10 cellular contexts compared by ENCODE assay signal in genomic region chr18:13446581-13447470, GRCh38.
DNase-seq lines count a peak whose midpoint lies in the region; ATAC-seq and TF ChIP-seq lines count a peak whose summit lies in the region.
"Had no signal": no experiment of that assay in that cellular context is flagged by ENCODE, and none has a peak within 500 bp of the region (broad histone marks: within the 10 kb centered on the region; RNA-seq: fewer than 3 reads in every experiment).

No MANE protein-coding gene starts in this region.

- no peak overlapping the region for H2AK5ac ChIP-seq in mesendoderm (ENCODE audit: low read length)

- no peak overlapping the region for H3K23ac ChIP-seq in mesendoderm (ENCODE audit: low read length)

- peak overlapping the region; percentile 22 for H3K18ac ChIP-seq in mesendoderm (ENCODE audit: low read length)

- H2BK5ac ChIP-seq in mesendoderm (ENCODE audit: low read length): no peak overlapping the region

- no peak overlapping the region for H3K9ac ChIP-seq in mesendoderm (ENCODE audit: low read length)
- H3K9ac ChIP-seq: parathyroid adenoma had no signal

- intact Hi-C loops in tibial artery (cut with DNase I; ENCODE audit: low total_unique reads): no loop called here

- H3K27ac ChIP-seq in mesendoderm (ENCODE audit: low read depth, low read length) (no peak overlapping the region), tibial artery (peak overlapping the region; percentile 49 to 60)
- H3K27ac ChIP-seq: parathyroid adenoma had no signal

- no peak overlapping the region for H2BK120ac ChIP-seq in mesendoderm (ENCODE audit: low read depth, low read length)

- H3K4ac ChIP-seq in mesendoderm (ENCODE audit: low read depth, low read length): no peak overlapping the region

- peak; percentile 32 for DNase-seq in activated naive CD4-positive, alpha-beta T cell treated with Interleukin-2 at 50 U/mL for 16 hours
- DNase-seq in activated naive CD4-positive, alpha-beta T cell (lab: John Stamatoyannopoulos, UW): no peak
- DNase-seq in activated CD4-positive, CD25-positive, alpha-beta regulatory T cell treated with anti-CD3 and anti-CD28 coated beads, Interleukin-2, amount 50 U/mL, for 72 hours: peak; percentile 51
- DNase-seq in mesendoderm: no peak
- DNase-seq in tibial artery: peak in 1 of 2 donors; percentile 63
- DNase-seq in Kasumi-1 (lab: John Stamatoyannopoulos, UW): no peak
- DNase-seq: CD4-positive, alpha-beta memory T cell had no signal

- no peaks in the 10 kb centered on the region for H3K9me3 ChIP-seq in tibial artery

- H3K4me3 ChIP-seq in mesendoderm (ENCODE audit: low read length) (no peak overlapping the region), tibial artery (peak overlapping the region in 1 of 2 donors; percentile 28)

- peaks cover 2% of the 10 kb centered on the region for H3K4me1 ChIP-seq in mesendoderm (ENCODE audit: control insufficient read depth, low read depth, low read length)
- H3K4me1 ChIP-seq in tibial artery: peaks cover 0 to 42% (median 20%) of the 10 kb centered on the region in 4 donors
- H3K4me1 ChIP-seq: parathyroid adenoma had no signal

- H3K27me3 ChIP-seq in mesendoderm (ENCODE audit: insufficient read depth, low read length, poor library complexity) (no peaks in the 10 kb centered on the region), tibial artery (no peaks in the 10 kb centered on the region)

- H3K56ac ChIP-seq in mesendoderm (ENCODE audit: low read length): no peak overlapping the region

- WGBS in mesendoderm (ENCODE audit: extremely low coverage, insufficient coverage, low lambda C conversion rate): no CpG with 5 or more reads among the region's 24 CpGs

- H3K4me2 ChIP-seq in mesendoderm (ENCODE audit: low read length): no peak overlapping the region

- H2BK15ac ChIP-seq in mesendoderm (replicated peaks; ENCODE audit: low read depth): no peak overlapping the region

- H4K5ac ChIP-seq in mesendoderm (ENCODE audit: low read length): no peak overlapping the region

- no peaks in the 10 kb centered on the region for H3K79me2 ChIP-seq in mesendoderm (ENCODE audit: control insufficient read depth, insufficient read depth, low read length)

- H4K8ac ChIP-seq in mesendoderm (ENCODE audit: low read depth, low read length): no peak overlapping the region

- no peak for TF ChIP-seq CTCF in tibial artery (IDR thresholded peaks at IDR 0.05)

- H3K36me3 ChIP-seq in mesendoderm (ENCODE audit: control insufficient read depth, insufficient read depth, low read length) (no peaks in the 10 kb centered on the region), tibial artery (no peaks in the 10 kb centered on the region)

- ATAC-seq in HG02938 (IDR thresholded peaks at IDR 0.05; ENCODE audit: unreplicated experiment) (no peak), HG03280 (IDR thresholded peaks at IDR 0.05; ENCODE audit: unreplicated experiment) (no peak)

- no peaks in the 10 kb centered on the region for H3K79me1 ChIP-seq in mesendoderm (ENCODE audit: low read length)

Comparison
In these comparisons a context has a peak if more than half of its experiments do, and no peak if none do; other contexts are left out.
1. DNase-seq: peak in activated naive CD4-positive, alpha-beta T cell treated with Interleukin-2 at 50 U/mL for 16 hours (single experiment) and activated CD4-positive, CD25-positive, alpha-beta regulatory T cell treated with anti-CD3 and anti-CD28 coated beads, Interleukin-2, amount 50 U/mL, for 72 hours (single experiment); none in activated naive CD4-positive, alpha-beta T cell (0 of 4), mesendoderm (single experiment) and Kasumi-1 (0 of 2).